In the genomic region with DNA sequence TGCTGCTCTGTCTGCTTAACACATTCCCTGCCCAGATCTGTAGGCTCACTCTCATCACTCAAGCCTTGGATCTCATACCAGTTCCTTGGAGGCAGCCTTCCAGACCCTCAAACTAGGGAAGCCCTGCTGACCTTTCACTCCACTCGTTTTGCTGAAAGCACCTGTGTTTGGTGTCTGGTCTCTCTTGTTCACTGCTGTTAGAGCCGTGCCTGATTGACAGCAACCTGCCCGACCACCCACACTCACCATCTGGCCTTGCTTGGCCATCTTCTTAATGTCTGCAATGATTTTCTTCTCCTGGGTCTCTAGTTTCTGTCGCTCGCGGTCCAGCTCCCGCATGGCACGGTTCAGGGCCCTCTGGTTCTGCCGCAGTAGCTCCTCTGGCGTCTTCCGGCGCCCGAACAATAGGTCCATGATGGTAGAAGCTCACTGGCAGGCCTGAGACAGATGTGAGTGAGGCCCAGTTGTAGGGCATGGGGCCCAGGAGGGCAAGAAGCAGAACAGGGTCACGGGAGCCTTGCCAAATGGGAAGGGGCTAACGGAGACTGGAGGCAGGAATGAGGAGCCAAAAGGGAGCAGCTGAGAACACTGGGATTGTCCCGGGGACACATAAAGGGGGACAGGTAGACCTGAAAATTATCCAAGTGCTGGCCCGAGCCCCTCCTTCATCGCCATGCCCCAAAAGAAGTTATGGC, we compare ENCODE assay signal across 8 cellular contexts. TPM values are rescaled to one million over a fixed set of nuclear protein-coding genes. Genes with fewer than 3 reads are reported as not detected.
DNase-seq lines count a peak whose midpoint lies in the region; ATAC-seq, FAIRE-seq and TF ChIP-seq lines count a peak whose summit lies in the region.

No MANE protein-coding gene starts in this region.

- H3K27ac ChIP-seq in left ventricle myocardium inferior (replicated peaks) = peak overlapping the region; percentile 100

- TF ChIP-seq CTCF in left ventricle myocardium inferior (IDR thresholded peaks at IDR 0.05; ENCODE audit: borderline replicate concordance) = no peak
- no peak for TF ChIP-seq CTCF in bronchial epithelial cell (IDR thresholded peaks at IDR 0.05; ENCODE audit: insufficient read depth, low read length, severe bottlenecking)

- H3K9me3 ChIP-seq in left ventricle myocardium inferior (replicated peaks) (no peaks in the 10 kb centered on the region), mononuclear cell (ENCODE audit: low read depth, low read length) (no peaks in the 10 kb centered on the region)

- ATAC-seq in Right ventricle myocardium inferior (no peak), GM18870 (IDR thresholded peaks at IDR 0.05; ENCODE audit: unreplicated experiment) (no peak)

- peaks cover 58% of the 10 kb centered on the region for H3K4me1 ChIP-seq in left ventricle myocardium inferior
- peaks cover 42% of the 10 kb centered on the region for H3K4me1 ChIP-seq in mononuclear cell (ENCODE audit: insufficient read depth, low read length)

- DNase-seq in left ventricle myocardium inferior (peak; percentile 16), Right ventricle myocardium inferior (ENCODE audit: missing footprints) (no peak), bronchial epithelial cell (ENCODE audit: low read depth) (no peak), amygdala (lab: John Stamatoyannopoulos, UW) (no peak), retina (no peak)
- DNase-seq in stimulated activated CD4-positive, alpha-beta T cell treated with anti-CD3 and anti-CD28 coated beads, Interleukin-15, amount 100 ng/mL, for 24 hours = no peak

- H3K27me3 ChIP-seq in left ventricle myocardium inferior (ENCODE audit: low read depth) (no peaks in the 10 kb centered on the region), bronchial epithelial cell (ENCODE audit: control insufficient read depth, insufficient read depth, low read length) (no peaks in the 10 kb centered on the region), mononuclear cell (ENCODE audit: insufficient read depth, low read length) (no peaks in the 10 kb centered on the region)

- no peak for FAIRE-seq in bronchial epithelial cell (lab: Jason Lieb, UNC)

- peaks cover 67% of the 10 kb centered on the region for H3K36me3 ChIP-seq in left ventricle myocardium inferior
- H3K36me3 ChIP-seq in bronchial epithelial cell (ENCODE audit: control insufficient read depth, insufficient read depth, low read length) = peaks cover 33% of the 10 kb centered on the region

- H3K4me3 ChIP-seq in left ventricle myocardium inferior (peak overlapping the region; percentile 92), bronchial epithelial cell (ENCODE audit: low read depth, low read length) (peak overlapping the region; percentile 91), mononuclear cell (ENCODE audit: low read length) (peak overlapping the region; percentile 92)

- intact Hi-C loops in left ventricle myocardium inferior (cut with micrococcal nuclease) (no loop called here), Right ventricle myocardium inferior (cut with DNase I) (no loop called here)

RNA-seq across cellular contexts. Expression of a gene that starts 1.0 kb away (rescaled TPM):
- total RNA-seq in left ventricle myocardium inferior = 124 TPM
- total RNA-seq in Right ventricle myocardium inferior = 123 TPM
- 166 and 219 TPM in 2 replicates for total RNA-seq in bronchial epithelial cell
- 32.7 TPM for total RNA-seq in mononuclear cell

RNA-seq across cellular contexts. Expression of a gene that starts 4.5 kb away (rescaled TPM):
- 116 TPM for total RNA-seq in left ventricle myocardium inferior
- 130 TPM for total RNA-seq in Right ventricle myocardium inferior
- total RNA-seq in bronchial epithelial cell = 128 and 159 TPM in 2 replicates
- total RNA-seq in mononuclear cell = 22.5 TPM

RNA-seq across cellular contexts. Expression of a gene that starts 10.1 kb away (rescaled TPM):
- 136 TPM for total RNA-seq in left ventricle myocardium inferior
- 143 TPM for total RNA-seq in Right ventricle myocardium inferior
- 270 and 277 TPM in 2 replicates for total RNA-seq in bronchial epithelial cell
- total RNA-seq in mononuclear cell = 152 TPM

RNA-seq across cellular contexts. Expression of a gene that starts 19.2 kb away (rescaled TPM):
- total RNA-seq in left ventricle myocardium inferior = 10.9 TPM
- total RNA-seq in Right ventricle myocardium inferior = 10.0 TPM
- total RNA-seq in bronchial epithelial cell = 14.7 and 17.8 TPM in 2 replicates
- 11.4 TPM for total RNA-seq in mononuclear cell

RNA-seq across cellular contexts. Expression of a gene that starts 34.3 kb away (rescaled TPM):
- total RNA-seq in left ventricle myocardium inferior (10.2 TPM), Right ventricle myocardium inferior (9.9 TPM), bronchial epithelial cell (3.4 and 5.1 TPM in 2 replicates), mononuclear cell (2.7 TPM)
